Comparison of ENCODE assay signal across 8 cellular contexts in genomic region chr11:114159802-114160588, GRCh38.
DNase-seq lines count a peak whose midpoint lies in the region; ATAC-seq and TF ChIP-seq lines count a peak whose summit lies in the region.

No MANE protein-coding gene starts in this region.

- peaks cover 52% of the 10 kb centered on the region for H3K4me1 Mint-ChIP-seq in T-helper 17 cell

- in situ Hi-C loops in HAP-1 (cut with MboI; ENCODE audit: low sequenced_read_pairs) = no loop called here

- peak overlapping the region; percentile 89 for H3K4me3 Mint-ChIP-seq in T-helper 17 cell

- H3K36me3 ChIP-seq in HAP-1 (replicated peaks) (no peaks in the 10 kb centered on the region), heart right ventricle (peaks cover 0 to 21% (median 7%) of the 10 kb centered on the region in 9 donors), upper lobe of left lung (peaks cover 9 to 53% (median 17%) of the 10 kb centered on the region in 4 donors)

- DNase-seq in CD1c-positive myeloid dendritic cell (ENCODE audit: extremely low spot score) = peak; percentile 95
- DNase-seq in HAP-1 (ENCODE audit: low spot score in 2 of 2) = peak; percentile 72 to 93
- peak; percentile 84 for DNase-seq in NCI-H1436 treated with DMSO at 0.1 percent for 48 hours (lab: John Stamatoyannopoulos, UW)
- peak; percentile 84 to 97 (median 92) for DNase-seq in T-helper 17 cell
- DNase-seq in amygdala (lab: John Stamatoyannopoulos, UW) = peak in 55 of 56 donors; percentile 56 to 98 (median 83)
- DNase-seq in heart right ventricle = peak; percentile 99
- peak; percentile 96 for DNase-seq in pulmonary artery endothelial cell (ENCODE audit: low read depth, low spot score)
- DNase-seq in upper lobe of left lung = peak; percentile 95 to 99

- H3K4me1 ChIP-seq in HAP-1 = peaks cover 4% of the 10 kb centered on the region
- peaks cover 79 to 99% (median 95%) of the 10 kb centered on the region in 9 donors for H3K4me1 ChIP-seq in heart right ventricle
- peaks cover 94 to 99% (median 96%) of the 10 kb centered on the region in 4 donors for H3K4me1 ChIP-seq in upper lobe of left lung

- H3K27me3 ChIP-seq in HAP-1 (ENCODE audit: low read depth) (peaks cover 21% of the 10 kb centered on the region; the same call in 1 of the 2 replicates), heart right ventricle (no peaks in the 10 kb centered on the region), upper lobe of left lung (no peaks in the 10 kb centered on the region)

- peaks cover 2% of the 10 kb centered on the region for H3K36me3 Mint-ChIP-seq in T-helper 17 cell (ENCODE audit: low read depth)

- H3K27ac Mint-ChIP-seq in T-helper 17 cell = peak overlapping the region; percentile 96

- H3K27ac ChIP-seq in heart right ventricle (peak overlapping the region; percentile 87 to 100 (median 97)), upper lobe of left lung (peak overlapping the region; percentile 95 to 99 (median 96))

- intact Hi-C loops in heart right ventricle (cut with DNase I) = loop anchor here in 4 of 10 donors (2.0 to 5.0 kb wide), 3 partner anchors 49 to 103 kb away; partner anchors contain the start of gene ZBTB16 (in 1 of the 4)

- peak in 3 of 4 donors; percentile 51 to 68 (median 65) for TF ChIP-seq POLR2A in upper lobe of left lung (IDR thresholded peaks at IDR 0.05)

- H3K4me3 ChIP-seq in HAP-1 (no peak overlapping the region), heart right ventricle (peak overlapping the region in 9 of 10 donors; percentile 1 to 47 (median 32)), upper lobe of left lung (peak overlapping the region in 1 of 4 donors; percentile 13)

- no peaks in the 10 kb centered on the region for H3K27me3 Mint-ChIP-seq in T-helper 17 cell

- no peaks in the 10 kb centered on the region for H3K9me3 ChIP-seq in HAP-1
- H3K9me3 ChIP-seq in T-helper 17 cell (ENCODE audit: control insufficient read depth, low read length, poor library complexity, severe bottlenecking) = no peaks in the 10 kb centered on the region
- no peaks in the 10 kb centered on the region for H3K9me3 ChIP-seq in heart right ventricle
- H3K9me3 ChIP-seq in upper lobe of left lung = no peaks in the 10 kb centered on the region

- TF ChIP-seq EP300 in upper lobe of left lung (IDR thresholded peaks at IDR 0.05) = peak; percentile 93 to 100 (median 99)

- ATAC-seq in T-helper 17 cell = peak; percentile 99
- ATAC-seq in heart right ventricle = peak; percentile 61 to 92 (median 84)
- ATAC-seq in upper lobe of left lung (ENCODE audit: low FRiP score in 2 of 2) = peak; percentile 71 to 85

- TF ChIP-seq CTCF in heart right ventricle (IDR thresholded peaks at IDR 0.05) = no peak
- TF ChIP-seq CTCF in upper lobe of left lung (IDR thresholded peaks at IDR 0.05) = peak in 3 of 6 experiments; percentile 5 to 21 (median 8)

- 5 to 6% methylated on average over 18 of the region's 18 CpGs for WGBS in heart right ventricle, 2 donors
- 3% methylated on average over 16 to 18 of the region's 18 CpGs for WGBS in upper lobe of left lung, 2 donors
